In the genomic region with DNA sequence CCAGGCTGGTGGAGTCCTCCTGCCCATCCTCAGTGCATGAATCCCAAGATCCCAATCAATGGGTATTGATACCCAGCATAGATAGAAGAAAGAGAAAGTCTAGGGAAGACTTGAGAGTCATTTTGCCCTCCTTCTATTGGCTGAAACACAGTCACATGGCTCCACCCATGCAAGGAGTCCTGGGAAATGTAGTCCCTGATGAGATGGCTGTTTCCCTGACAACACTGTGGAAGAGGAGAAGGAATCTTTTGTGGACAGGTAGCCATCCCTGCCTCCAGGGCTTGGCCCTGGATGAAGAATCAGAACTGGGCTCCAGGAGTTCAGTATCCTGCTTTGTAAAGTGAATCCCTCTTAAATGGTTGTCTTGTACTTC, we compare ENCODE assay signal across 16 cellular contexts. TPM values are rescaled to one million over a fixed set of nuclear protein-coding genes. Genes with fewer than 3 reads are reported as not detected.
A peak's percentile ranks its signal among the peaks of the same experiment; 100 is the strongest.
DNase-seq lines count a peak whose midpoint lies in the region; ATAC-seq and TF ChIP-seq lines count a peak whose summit lies in the region.
"Had no signal": no experiment of that assay in that cellular context is flagged by ENCODE, and none has a peak within 500 bp of the region (broad histone marks: within the 10 kb centered on the region; RNA-seq: fewer than 3 reads in every experiment).

No MANE protein-coding gene starts in this region.

- H3K4me2 ChIP-seq in Karpas-422 (ENCODE audit: low read depth, low read length, poor library complexity, severe bottlenecking) = peak overlapping the region; percentile 20

- no peak overlapping the region for H3K9ac ChIP-seq in Karpas-422 (ENCODE audit: low read length)

- H3K27ac Mint-ChIP-seq in progenitor cell of endocrine pancreas = no peak overlapping the region
- H3K27ac Mint-ChIP-seq: activated naive CD4-positive, alpha-beta T cell treated with anti-CD3 and anti-CD28 coated beads, Interleukin-2, amount 50 U/mL, for 72 hours had no signal

- no peaks in the 10 kb centered on the region for H3K79me2 ChIP-seq in Karpas-422 (ENCODE audit: low read length)

- H3K27me3 ChIP-seq in Karpas-422 (ENCODE audit: low read length) (no peaks in the 10 kb centered on the region), sigmoid colon (no peaks in the 10 kb centered on the region), left lung (peaks cover 0 to 11% of the 10 kb centered on the region in 2 donors)
- H3K27me3 ChIP-seq: breast epithelium, pancreas had no signal

- H3K4me3 Mint-ChIP-seq in progenitor cell of endocrine pancreas (ENCODE audit: low read depth) = no peak overlapping the region

- H3K9me3 Mint-ChIP-seq in progenitor cell of endocrine pancreas (ENCODE audit: low read depth) = no peaks in the 10 kb centered on the region
- H3K9me3 Mint-ChIP-seq: activated naive CD4-positive, alpha-beta T cell treated with anti-CD3 and anti-CD28 coated beads, Interleukin-2, amount 50 U/mL, for 72 hours had no signal

- TF ChIP-seq POLR2A in sigmoid colon (IDR thresholded peaks at IDR 0.05) = no peak

- H2AFZ ChIP-seq in Karpas-422 (ENCODE audit: low read length) = no peak overlapping the region

- H3K9me3 ChIP-seq in Karpas-422 (ENCODE audit: low read length) (no peaks in the 10 kb centered on the region), sigmoid colon (peaks cover 0 to 1% (median 0%) of the 10 kb centered on the region in 4 donors), left lung (peaks cover 0 to 4% of the 10 kb centered on the region in 2 donors)
- H3K9me3 ChIP-seq: breast epithelium, pancreas had no signal

- H4K20me1 ChIP-seq in Karpas-422 (ENCODE audit: insufficient read depth, low read depth, low read length) = no peaks in the 10 kb centered on the region

- H3K27ac ChIP-seq in Karpas-422 (ENCODE audit: low read length) = no peak overlapping the region
- no peak overlapping the region for H3K27ac ChIP-seq in sigmoid colon
- H3K27ac ChIP-seq in left lung = no peak overlapping the region
- H3K27ac ChIP-seq: breast epithelium, gastroesophageal sphincter, pancreas had no signal

- no peak for TF ChIP-seq EP300 in sigmoid colon (IDR thresholded peaks at IDR 0.05)

- intact Hi-C loops in sigmoid colon (cut with DNase I) = no loop called here
- intact Hi-C loops in left lung (cut with DNase I) = no loop called here

- DNase-seq in activated gamma-delta T cell treated with Interleukin-2 at 50 U/mL for 16 hours (peak; percentile 1), activated gamma-delta T cell (lab: John Stamatoyannopoulos, UW) (no peak), Karpas-422 (peak; percentile 56), dermis blood vessel endothelial cell (peak; percentile 12), sigmoid colon (peak; percentile 21), left lung (no peak), NCI-H2081 (lab: John Stamatoyannopoulos, UW) (no peak), progenitor cell of endocrine pancreas (ENCODE audit: low spot score, unreplicated experiment) (no peak)
- DNase-seq: DMS79 treated with DMSO at 0.1 percent for 48 hours, NCI-H2029, SIG-M5 had no signal

- TF ChIP-seq CTCF in sigmoid colon (IDR thresholded peaks at IDR 0.05) (no peak), left lung (IDR thresholded peaks at IDR 0.05) (no peak), progenitor cell of endocrine pancreas (IDR thresholded peaks at IDR 0.05; ENCODE audit: unreplicated experiment) (no peak)

- H3K36me3 ChIP-seq in Karpas-422 (ENCODE audit: insufficient read depth, low read length) (no peaks in the 10 kb centered on the region), sigmoid colon (no peaks in the 10 kb centered on the region), left lung (no peaks in the 10 kb centered on the region)
- H3K36me3 ChIP-seq: breast epithelium, gastroesophageal sphincter, pancreas had no signal

- H3K4me3 ChIP-seq in Karpas-422 (ENCODE audit: low read length) = no peak overlapping the region
- no peak overlapping the region for H3K4me3 ChIP-seq in sigmoid colon
- no peak overlapping the region for H3K4me3 ChIP-seq in left lung
- H3K4me3 ChIP-seq: breast epithelium, gastroesophageal sphincter, pancreas had no signal

- no peaks in the 10 kb centered on the region for H3K4me1 Mint-ChIP-seq in progenitor cell of endocrine pancreas (ENCODE audit: low read depth)

- no peaks in the 10 kb centered on the region for H3K36me3 Mint-ChIP-seq in progenitor cell of endocrine pancreas (ENCODE audit: insufficient read depth)
- H3K36me3 Mint-ChIP-seq: activated naive CD4-positive, alpha-beta T cell treated with anti-CD3 and anti-CD28 coated beads, Interleukin-2, amount 50 U/mL, for 72 hours had no signal

- H3K4me1 ChIP-seq in Karpas-422 (ENCODE audit: low read length) (peaks cover 34% of the 10 kb centered on the region), sigmoid colon (no peaks in the 10 kb centered on the region), left lung (no peaks in the 10 kb centered on the region)
- H3K4me1 ChIP-seq: breast epithelium, gastroesophageal sphincter, pancreas had no signal

- H3K27me3 Mint-ChIP-seq in progenitor cell of endocrine pancreas = peaks cover 4% of the 10 kb centered on the region

- ATAC-seq in left lung = no peak
- ATAC-seq: gastroesophageal sphincter, pancreas had no signal

- no peaks in the 10 kb centered on the region for H3K9me2 ChIP-seq in Karpas-422 (replicated peaks; ENCODE audit: insufficient read depth, low read length)

RNA-seq across cellular contexts. Expression of gene MROH2A, which starts 35.9 kb away (rescaled TPM):
- 1.9 and 2.6 TPM in 2 replicates for total RNA-seq in Karpas-422 (2014; rRNA removed; shearing (Covaris generic); ENCODE audit: low replicate concordance)
- total RNA-seq in dermis blood vessel endothelial cell = not detected in 2 replicates
- not detected for total RNA-seq in sigmoid colon
- under 1 TPM in 1 of 3 donors, not detected in 2; 0.06 TPM for polyA plus RNA-seq in sigmoid colon
- under 1 TPM in 1 of 2 donors, not detected in 1; 0.32 TPM for total RNA-seq in left lung
- total RNA-seq in progenitor cell of endocrine pancreas = not detected in 2 replicates
- total RNA-seq: activated naive CD4-positive, alpha-beta T cell treated with anti-CD3 and anti-CD28 coated beads, Interleukin-2, amount 50 U/mL, for 72 hours; breast epithelium; gastroesophageal sphincter; pancreas had no signal
- polyA plus RNA-seq: BJ, pancreas had no signal

RNA-seq across cellular contexts. Expression of gene HJURP, which starts 40.3 kb away (rescaled TPM):
- 16.5 and 29.0 TPM in 2 replicates for total RNA-seq in Karpas-422 (2014; rRNA removed; shearing (Covaris generic); ENCODE audit: low replicate concordance)
- total RNA-seq in dermis blood vessel endothelial cell = 10.4 and 19.8 TPM in 2 replicates
- 1 to 10 TPM in 2 of 4 donors, under 1 TPM in 2; 0.28 to 2.1 (median 1.0) TPM for total RNA-seq in sigmoid colon
- polyA plus RNA-seq in sigmoid colon = 1 to 10 TPM; 1.2 to 9.0 (median 3.0) TPM
- 1 to 10 TPM; 1.8 to 7.1 TPM for total RNA-seq in left lung
- total RNA-seq in progenitor cell of endocrine pancreas = 22.0 and 23.1 TPM in 2 replicates

RNA-seq across cellular contexts. Expression of gene UGT1A1, which starts 54.0 kb away (rescaled TPM):
- total RNA-seq in Karpas-422 (2014; rRNA removed; shearing (Covaris generic); ENCODE audit: low replicate concordance) = not detected in 2 replicates
- total RNA-seq in dermis blood vessel endothelial cell = not detected in 2 replicates
- not detected for total RNA-seq in sigmoid colon
- polyA plus RNA-seq in sigmoid colon = 1 to 10 TPM in 2 of 3 donors, under 1 TPM in 1; 0.74 to 2.8 (median 1.8) TPM
- under 1 TPM in 1 of 2 donors, not detected in 1; 0.24 TPM for total RNA-seq in left lung
- total RNA-seq in progenitor cell of endocrine pancreas = not detected in 2 replicates
- total RNA-seq: activated naive CD4-positive, alpha-beta T cell treated with anti-CD3 and anti-CD28 coated beads, Interleukin-2, amount 50 U/mL, for 72 hours; breast epithelium had no signal
- polyA plus RNA-seq: BJ, pancreas had no signal

Comparison
In these comparisons a context has a peak if more than half of its experiments do, and no peak if none do; other contexts are left out.
1. DNase-seq: peak in activated gamma-delta T cell treated with Interleukin-2 at 50 U/mL for 16 hours (single experiment), Karpas-422 (single experiment), dermis blood vessel endothelial cell (single experiment) and sigmoid colon (single experiment); none in activated gamma-delta T cell (single experiment), left lung (0 of 2), NCI-H2081 (0 of 2) and progenitor cell of endocrine pancreas (single experiment).